ENCODE assay signal across 1 cellular context in the genomic region with DNA sequence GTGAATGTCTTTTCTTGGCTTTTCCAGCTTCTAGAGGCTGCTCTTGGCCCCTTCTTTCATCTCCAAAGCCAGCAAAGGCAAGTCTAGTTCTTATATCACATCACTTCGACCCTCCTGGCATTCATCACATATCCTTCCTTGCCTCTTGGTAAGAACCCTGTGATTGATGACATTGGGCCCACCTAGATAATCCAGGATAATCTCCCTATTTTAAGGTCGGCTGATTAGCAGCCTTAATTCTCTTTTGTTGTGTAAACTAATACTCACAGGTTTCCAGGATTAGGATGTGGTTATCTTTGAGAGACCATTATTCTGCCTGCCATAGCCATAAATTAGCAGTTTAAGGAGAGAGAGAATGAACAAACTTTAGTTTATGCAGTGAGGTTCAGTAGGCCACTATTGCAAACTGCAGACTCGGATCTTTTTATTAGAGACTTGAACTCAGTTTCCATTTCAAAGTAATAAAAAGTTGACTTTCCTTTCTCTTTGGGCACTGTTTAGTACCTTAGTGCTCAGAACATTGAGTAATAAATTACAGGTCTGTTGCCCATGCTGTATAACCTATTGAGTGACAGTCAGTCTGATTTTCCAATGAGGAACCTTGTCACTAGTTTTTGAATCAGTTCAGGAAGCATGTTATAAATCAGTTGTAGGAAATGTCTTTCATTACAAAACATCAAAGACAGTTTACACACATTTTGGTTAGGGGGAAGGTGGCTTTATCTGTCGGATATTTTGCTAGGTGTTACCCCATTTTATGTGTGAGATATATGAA.
TF ChIP-seq lines count a peak whose summit lies in the region.

No MANE protein-coding gene starts in this region.

TF ChIP-seq in endothelial cell of umbilical vein, 7 proteins besides CTCF, POLR2A, EP300 and RAD21 (continued from another document):
- TF ChIP-seq GATA2 (IDR thresholded peaks at IDR 0.05; ENCODE audit: insufficient read depth, insufficient read length, low read depth, low read length) (no peak), JUN (IDR thresholded peaks at IDR 0.05; ENCODE audit: borderline replicate concordance, insufficient read depth, insufficient read length, low read depth) (no peak), MYC (IDR thresholded peaks at IDR 0.05; ENCODE audit: low read depth, low read length) (no peak), EZH2 (IDR thresholded peaks at IDR 0.05; ENCODE audit: borderline replicate concordance, low read depth, low read length, severe bottlenecking) (no peak), POLR2AphosphoS5 (IDR thresholded peaks at IDR 0.05; ENCODE audit: insufficient read depth, low read depth, low read length) (no peak)
